Comparison of ENCODE assay signal across 8 cellular contexts in genomic region chr7:55964261-55964801, GRCh38. TPM values are rescaled to one million over a fixed set of nuclear protein-coding genes. Genes with fewer than 3 reads are reported as not detected.
A peak's percentile ranks its signal among the peaks of the same experiment; 100 is the strongest.
DNase-seq lines count a peak whose midpoint lies in the region; ATAC-seq, FAIRE-seq and TF ChIP-seq lines count a peak whose summit lies in the region.

Gene NIPSNAP2, plus strand, starts transcription at chr7:55964585. Its CDS starts 25 bp downstream, at chr7:55964610.

- H3K27ac ChIP-seq in CD4-positive, CD25-positive, alpha-beta regulatory T cell (ENCODE audit: insufficient read depth, low read length, poor library complexity, severe bottlenecking), result peak within 1 kb of the TSS; percentile 82
- H3K27ac ChIP-seq in endothelial cell of umbilical vein (ENCODE audit: insufficient read depth, low read depth, low read length), result peak within 1 kb of the TSS; percentile 64

- peak within 1 kb of the TSS; percentile 89 for H3K9ac ChIP-seq in endothelial cell of umbilical vein (replicated peaks; ENCODE audit: extremely low read depth, insufficient read depth, low read length)

- H3K9me3 ChIP-seq in CD4-positive, CD25-positive, alpha-beta regulatory T cell (ENCODE audit: control insufficient read depth in 2 of 2, low read length in 2 of 2), result no peaks in the 10 kb centered on the region
- H3K9me3 ChIP-seq in endothelial cell of umbilical vein (replicated peaks; ENCODE audit: control insufficient read depth, insufficient read depth, low read length) (no peaks in the 10 kb centered on the region), mucosa of descending colon (no peaks in the 10 kb centered on the region)

- H3K79me2 ChIP-seq in endothelial cell of umbilical vein (ENCODE audit: control insufficient read depth, insufficient read depth, low read length), result peaks cover 13% of the 10 kb centered on the region

- CTCF ChIA-PET in endothelial cell of umbilical vein (lab: Charles Lee), result interaction anchor here (0.6 to 3.2 kb wide), 16 partner anchors 14 to 1205 kb away, joined by 3 to 52 read pairs (median 4); partner anchors contain the start of genes CCT6A, PHKG1, PSPH and SEC61G

- no peaks in the 10 kb centered on the region for H3K27me3 ChIP-seq in CD4-positive, CD25-positive, alpha-beta regulatory T cell (ENCODE audit: control insufficient read depth, insufficient read depth, low read length)
- no peaks in the 10 kb centered on the region for H3K27me3 ChIP-seq in endothelial cell of umbilical vein (ENCODE audit: control insufficient read depth in 2 of 2, insufficient read depth in 2 of 2, low read length in 2 of 2)

- H3K4me3 ChIP-seq in CD4-positive, CD25-positive, alpha-beta regulatory T cell (ENCODE audit: low read depth, low read length), result peak within 1 kb of the TSS; percentile 76
- H3K4me3 ChIP-seq in endothelial cell of umbilical vein (replicated peaks in 1 of 3; ENCODE audit: insufficient read depth in 1 of 3, low read depth in 1 of 3, low read length in 3 of 3) (peak within 1 kb of the TSS; percentile 68 to 80 (median 77)), mucosa of descending colon (peak within 1 kb of the TSS; percentile 46)

- TF ChIP-seq CTCF in endothelial cell of umbilical vein (IDR thresholded peaks at IDR 0.05; ENCODE audit: extremely low read depth in 1 of 2, insufficient read depth in 1 of 2, low read depth in 1 of 2, low read length in 2 of 2) (peak; percentile 19 to 58), mucosa of descending colon (IDR thresholded peaks at IDR 0.05) (peak; percentile 62)

- POLR2A ChIA-PET in endothelial cell of umbilical vein (lab: Charles Lee), result interaction anchor here (0.6 to 0.7 kb wide), 3 partner anchors 11 to 129 kb away, joined by 3 read pairs; partner anchors contain the start of gene PHKG1

- peaks cover 8% of the 10 kb centered on the region for H3K36me3 Mint-ChIP-seq in CD4-positive, CD25-positive, alpha-beta regulatory T cell

- DNase-seq in CD4-positive, CD25-positive, alpha-beta regulatory T cell, result peak; percentile 55 to 64 (median 55)
- DNase-seq in NCI-H748 treated with DMSO at 0.1 percent for 48 hours (lab: John Stamatoyannopoulos, UW) (peak; percentile 42), endothelial cell of umbilical vein (ENCODE audit: low read depth, low spot score) (peak; percentile 44), mucosa of descending colon (peak in 2 of 3 donors; percentile 53 to 74)
- peak; percentile 63 for DNase-seq in activated CD8-positive, alpha-beta memory T cell treated with anti-CD3 and anti-CD28 coated beads, Interleukin-2, amount 50 U/mL, for 4 hours
- DNase-seq in stimulated activated CD8-positive, alpha-beta memory T cell treated with anti-CD3 and anti-CD28 coated beads, Interleukin-4, amount 100 ng/mL, for 48 hours, result peak; percentile 73

- intact Hi-C loops in endothelial cell of umbilical vein (cut with micrococcal nuclease), result loop anchor here (1.0 to 10.0 kb wide), 5 partner anchors 87 to 390 kb away; partner anchors contain the start of genes CCT6A, PSPH and VOPP1
- intact Hi-C loops in mucosa of descending colon (cut with DNase I, micrococcal nuclease), result no loop called here

- H3K4me1 ChIP-seq in CD4-positive, CD25-positive, alpha-beta regulatory T cell (ENCODE audit: control insufficient read depth, insufficient read depth, low read length, poor library complexity, severe bottlenecking), result peaks cover 18% of the 10 kb centered on the region
- H3K4me1 ChIP-seq in endothelial cell of umbilical vein (ENCODE audit: control insufficient read depth, extremely low read depth, insufficient read depth, low read length) (no peaks in the 10 kb centered on the region), mucosa of descending colon (ENCODE audit: low read depth) (no peaks in the 10 kb centered on the region)

- H3K4me1 Mint-ChIP-seq in CD4-positive, CD25-positive, alpha-beta regulatory T cell, result peaks cover 0 to 48% (median 27%) of the 10 kb centered on the region in 4 donors

- H3K4me3 Mint-ChIP-seq in CD4-positive, CD25-positive, alpha-beta regulatory T cell, result peak within 1 kb of the TSS; percentile 89 to 94 (median 91)

- H3K9me3 Mint-ChIP-seq in CD4-positive, CD25-positive, alpha-beta regulatory T cell, result no peaks in the 10 kb centered on the region

- dilution Hi-C loops in endothelial cell of umbilical vein (cut with MboI; ENCODE audit: extremely low pct_ligation_motif_present, low sequenced_read_pairs), result no loop called here

- H3K27ac Mint-ChIP-seq in CD4-positive, CD25-positive, alpha-beta regulatory T cell, result peak within 1 kb of the TSS; percentile 91 to 94 (median 92)

- no TSS peak for BruUV-seq in endothelial cell of umbilical vein (replicated peaks; lab: Mats Ljungman, UMichigan)

- peak; percentile 4 for FAIRE-seq in endothelial cell of umbilical vein (lab: Jason Lieb, UNC)

- no peaks in the 10 kb centered on the region for H3K27me3 Mint-ChIP-seq in CD4-positive, CD25-positive, alpha-beta regulatory T cell

- H3K4me2 ChIP-seq in endothelial cell of umbilical vein (ENCODE audit: insufficient read depth, low read length), result peak within 1 kb of the TSS; percentile 66

- H4K20me1 ChIP-seq in endothelial cell of umbilical vein (replicated peaks; ENCODE audit: control insufficient read depth, extremely low read depth, insufficient read depth, low read length), result no peaks in the 10 kb centered on the region

- peak; percentile 78 for TF ChIP-seq POLR2A in endothelial cell of umbilical vein (IDR thresholded peaks at IDR 0.05; ENCODE audit: low read depth, low read length)

- H3K36me3 ChIP-seq in CD4-positive, CD25-positive, alpha-beta regulatory T cell (ENCODE audit: control insufficient read depth, insufficient read depth, low read length), result peaks cover 5% of the 10 kb centered on the region
- peaks cover 0 to 3% of the 10 kb centered on the region in 2 experiments for H3K36me3 ChIP-seq in endothelial cell of umbilical vein (ENCODE audit: control insufficient read depth in 2 of 2, extremely low read depth in 1 of 2, insufficient read depth in 2 of 2, low read length in 2 of 2)
- no peaks in the 10 kb centered on the region for H3K36me3 ChIP-seq in mucosa of descending colon (ENCODE audit: low read depth)

- peak; percentile 85 to 88 for ATAC-seq in CD4-positive, CD25-positive, alpha-beta regulatory T cell (ENCODE audit: low read depth in 2 of 2)
- ATAC-seq in GM19043 (IDR thresholded peaks at IDR 0.05; ENCODE audit: low read depth, unreplicated experiment), result peak; percentile 75
- ATAC-seq in HG03342 (IDR thresholded peaks at IDR 0.05; ENCODE audit: unreplicated experiment), result peak; percentile 87
- ATAC-seq in mucosa of descending colon, result peak; percentile 84

- peak within 1 kb of the TSS; percentile 95 for H2AFZ ChIP-seq in endothelial cell of umbilical vein (ENCODE audit: low read depth, low read length)

- no peaks in the 10 kb centered on the region for H3K9me1 ChIP-seq in endothelial cell of umbilical vein (replicated peaks; ENCODE audit: control insufficient read depth, extremely low read depth, insufficient read depth, low read length)

TF ChIP-seq in endothelial cell of umbilical vein, 7 proteins besides CTCF, POLR2A, EP300 and RAD21:
- TF ChIP-seq POLR2AphosphoS5 (IDR thresholded peaks at IDR 0.05; ENCODE audit: insufficient read depth, low read depth, low read length), result peak; percentile 69
- TF ChIP-seq FOS (IDR thresholded peaks at IDR 0.05; ENCODE audit: borderline replicate concordance, insufficient read depth, low read length), result peak; percentile 3
- TF ChIP-seq MYC (IDR thresholded peaks at IDR 0.05; ENCODE audit: low read depth, low read length), result no peak
TF ChIP-seq in endothelial cell of umbilical vein: peak in this region for 2.

RNA-seq across cellular contexts. Expression of gene NIPSNAP2, which starts in this region (rescaled TPM):
- total RNA-seq in CD4-positive, CD25-positive, alpha-beta regulatory T cell, result 34.8 TPM
- polyA plus RNA-seq in CD4-positive, CD25-positive, alpha-beta regulatory T cell, result 10 to 100 TPM; 44.5 to 52.9 (median 47.4) TPM
- total RNA-seq in endothelial cell of umbilical vein (50.5 and 53.6 TPM in 2 replicates), mucosa of descending colon (100 to 1,000 TPM in 1 of 3 donors, 10 to 100 TPM in 2; 59.4 to 101 (median 60.8) TPM)
- polyA plus RNA-seq in endothelial cell of umbilical vein, result 23.7 and 29.7 TPM in 2 replicates
- 35.3 and 39.2 TPM in 2 replicates for polyA plus RNA-seq in endothelial cell of umbilical vein (2011; cell fraction: cytosol; rRNA removed)
- 26.0 and 31.1 TPM in 2 replicates for polyA plus RNA-seq in endothelial cell of umbilical vein (2011; cell fraction: nucleus; rRNA removed)
- 32.6 and 43.8 TPM in 2 replicates for polyA plus RNA-seq in endothelial cell of umbilical vein (2012)
- polyA minus RNA-seq in endothelial cell of umbilical vein, result 31.0 and 35.9 TPM in 2 replicates
- polyA minus RNA-seq in endothelial cell of umbilical vein (2011; cell fraction: cytosol; rRNA and poly(A)+ RNA removed), result 23.7 TPM
- 30.4 and 39.2 TPM in 2 replicates for polyA minus RNA-seq in endothelial cell of umbilical vein (2011; cell fraction: nucleus; rRNA and poly(A)+ RNA removed)

Comparison
In these comparisons a context has a peak if more than half of its experiments do, and no peak if none do; other contexts are left out.
1. Peak in every context shown above with its lines: DNase-seq, ATAC-seq, H3K4me3 ChIP-seq and H3K27ac ChIP-seq.